In genomic region chr1:32351077-32351858, GRCh38 we compare ENCODE assay signal across 8 cellular contexts. TPM values are rescaled to one million over a fixed set of nuclear protein-coding genes. Genes with fewer than 3 reads are reported as not detected.
DNase-seq lines count a peak whose midpoint lies in the region; ATAC-seq, FAIRE-seq and TF ChIP-seq lines count a peak whose summit lies in the region.

No MANE protein-coding gene starts in this region.

- no peak for FAIRE-seq in keratinocyte (lab: Jason Lieb, UNC)

- peaks cover 21% of the 10 kb centered on the region for H3K4me1 ChIP-seq in keratinocyte (ENCODE audit: control insufficient read depth, extremely low read depth, insufficient read depth, low read length)

- H3K9me1 ChIP-seq in keratinocyte (ENCODE audit: control insufficient read depth, extremely low read depth, insufficient read depth, low read length), result no peaks in the 10 kb centered on the region

- dilution Hi-C loops in keratinocyte (cut with MboI; ENCODE audit: extremely low pct_ligation_motif_present, low sequenced_read_pairs), result no loop called here

- DNase-seq in AG09319 (ENCODE audit: extremely low read depth, low read depth), result peak; percentile 83
- DNase-seq in NCI-H2227 treated with DMSO at 0.1 percent for 48 hours (lab: John Stamatoyannopoulos, UW), result peak; percentile 95
- peak; percentile 82 to 93 (median 88) for DNase-seq in activated CD4-positive, CD25-positive, alpha-beta regulatory T cell (lab: John Stamatoyannopoulos, UW)
- DNase-seq in central memory CD4-positive, alpha-beta T cell, result peak; percentile 89
- DNase-seq in keratinocyte (ENCODE audit: low read depth, low spot score), result peak; percentile 65
- DNase-seq in stimulated activated CD4-positive, alpha-beta T cell treated with anti-CD3 and anti-CD28 coated beads, Interleukin-12 subunit alpha, Interleukin-12 subunit beta, amount 100 ng/mL, for 48 hours (ENCODE audit: low read depth in 2 of 3, low spot score in 1 of 3), result peak; percentile 82 to 89 (median 85)

- H3K4me3 ChIP-seq in keratinocyte (ENCODE audit: control insufficient read depth in 2 of 3, extremely low read depth in 1 of 3, insufficient read depth in 2 of 3, low read depth in 1 of 3, low read length in 3 of 3), result peak overlapping the region; percentile 41 to 76 (median 60)

- peak overlapping the region; percentile 93 for H3K4me2 ChIP-seq in keratinocyte (ENCODE audit: control insufficient read depth, extremely low read depth, insufficient read depth, low read depth, low read length)

- H3K9ac ChIP-seq in keratinocyte (ENCODE audit: control insufficient read depth, extremely low read depth, insufficient read depth, low read length), result peak overlapping the region; percentile 84

- no peaks in the 10 kb centered on the region for H4K20me1 ChIP-seq in keratinocyte (ENCODE audit: control insufficient read depth, extremely low read depth, insufficient read depth, low read length)

- H3K27me3 ChIP-seq in keratinocyte (ENCODE audit: control insufficient read depth, extremely low read depth, insufficient read depth, low read length), result peaks cover 5% of the 10 kb centered on the region

- H3K79me2 ChIP-seq in keratinocyte (ENCODE audit: control insufficient read depth, insufficient read depth, low read length), result no peaks in the 10 kb centered on the region

- peak; percentile 56 for TF ChIP-seq CTCF in AG09319 (IDR thresholded peaks at IDR 0.05; ENCODE audit: low read depth, low read length)
- TF ChIP-seq CTCF in keratinocyte (optimal IDR thresholded peaks at IDR 0.05 in 1 of 3, IDR thresholded peaks at IDR 0.05 in 1 of 3, conservative IDR thresholded peaks at IDR 0.05 in 1 of 3; ENCODE audit: extremely low read depth in 1 of 3, insufficient read depth in 2 of 3, low read length in 3 of 3), result peak; percentile 26 to 58 (median 46)

- peak overlapping the region; percentile 88 for H2AFZ ChIP-seq in keratinocyte (ENCODE audit: control insufficient read depth, low read length)

- peaks cover 0 to 4% of the 10 kb centered on the region in 2 experiments for H3K36me3 ChIP-seq in keratinocyte (ENCODE audit: control insufficient read depth in 2 of 2, extremely low read depth in 1 of 2, insufficient read depth in 2 of 2, low read length in 2 of 2)

- H3K9me3 ChIP-seq in keratinocyte (ENCODE audit: control insufficient read depth, low read depth, low read length), result no peaks in the 10 kb centered on the region

- H3K27ac ChIP-seq in keratinocyte (ENCODE audit: control insufficient read depth, insufficient read depth, low read length), result peak overlapping the region; percentile 54

- ATAC-seq in GM18909 (IDR thresholded peaks at IDR 0.05; ENCODE audit: poor library complexity, unreplicated experiment) (peak; percentile 89), HG03159 (IDR thresholded peaks at IDR 0.05; ENCODE audit: unreplicated experiment) (peak; percentile 80)

RNA-seq across cellular contexts. Expression of gene FAM229A, which starts 11.0 kb away (rescaled TPM):
- 0.50 to 2.4 TPM (median 1.1 TPM) in 3 replicates for polyA plus RNA-seq in keratinocyte
- polyA plus RNA-seq in keratinocyte (2011; ENCODE audit: low read depth), result 0.60 TPM
- polyA plus RNA-seq in keratinocyte (2011; cell fraction: cytosol; rRNA removed), result 0.09 and 0.23 TPM in 2 replicates
- polyA plus RNA-seq in keratinocyte (2011; cell fraction: nucleus; rRNA removed), result 9.6 and 12.9 TPM in 2 replicates
- polyA plus RNA-seq in keratinocyte (2012; ENCODE audit: low replicate concordance), result 0.42 and 2.5 TPM in 2 replicates
- 0.69 to 1.9 TPM (median 1.3 TPM) in 3 replicates for polyA minus RNA-seq in keratinocyte
- not detected for polyA minus RNA-seq in keratinocyte (2011; cell fraction: cytosol; rRNA and poly(A)+ RNA removed)
- polyA minus RNA-seq in keratinocyte (2011; cell fraction: nucleus; rRNA and poly(A)+ RNA removed), result 2.8 and 3.9 TPM in 2 replicates

RNA-seq across cellular contexts. Expression of gene TSSK3, which starts 11.1 kb away (rescaled TPM):
- 0.05 to 0.16 TPM (median 0.14 TPM) in 3 replicates for polyA plus RNA-seq in keratinocyte
- polyA plus RNA-seq in keratinocyte (2011; ENCODE audit: low read depth), result not detected
- not detected in 2 replicates for polyA plus RNA-seq in keratinocyte (2011; cell fraction: cytosol; rRNA removed)
- polyA plus RNA-seq in keratinocyte (2011; cell fraction: nucleus; rRNA removed), result 0.31 and 0.48 TPM in 2 replicates
- polyA plus RNA-seq in keratinocyte (2012; ENCODE audit: low replicate concordance), result 0.63 TPM in 1 of 2 replicates, not detected in the other
- polyA minus RNA-seq in keratinocyte, result 0.32 to 1.7 TPM in 2 of 3 replicates, not detected in the other
- not detected for polyA minus RNA-seq in keratinocyte (2011; cell fraction: cytosol; rRNA and poly(A)+ RNA removed)
- not detected in 2 replicates for polyA minus RNA-seq in keratinocyte (2011; cell fraction: nucleus; rRNA and poly(A)+ RNA removed)

RNA-seq across cellular contexts. Expression of gene MARCKSL1, which starts 15.2 kb away (rescaled TPM):
- 8.5 to 23.8 TPM (median 11.6 TPM) in 3 replicates for polyA plus RNA-seq in keratinocyte
- 1.2 TPM for polyA plus RNA-seq in keratinocyte (2011; ENCODE audit: low read depth)
- polyA plus RNA-seq in keratinocyte (2011; cell fraction: cytosol; rRNA removed), result 18.6 and 19.8 TPM in 2 replicates
- 12.5 and 13.9 TPM in 2 replicates for polyA plus RNA-seq in keratinocyte (2011; cell fraction: nucleus; rRNA removed)
- 11.2 and 16.7 TPM in 2 replicates for polyA plus RNA-seq in keratinocyte (2012; ENCODE audit: low replicate concordance)
- 9.1 to 13.8 TPM (median 12.5 TPM) in 3 replicates for polyA minus RNA-seq in keratinocyte
- 6.9 TPM for polyA minus RNA-seq in keratinocyte (2011; cell fraction: cytosol; rRNA and poly(A)+ RNA removed)
- polyA minus RNA-seq in keratinocyte (2011; cell fraction: nucleus; rRNA and poly(A)+ RNA removed), result 3.1 and 5.3 TPM in 2 replicates

RNA-seq across cellular contexts. Expression of gene BSDC1, which starts 43.0 kb away (rescaled TPM):
- 37.1 to 51.8 TPM (median 38.1 TPM) in 3 replicates for polyA plus RNA-seq in keratinocyte
- 22.5 TPM for polyA plus RNA-seq in keratinocyte (2011; ENCODE audit: low read depth)
- 37.9 and 38.0 TPM in 2 replicates for polyA plus RNA-seq in keratinocyte (2011; cell fraction: cytosol; rRNA removed)
- polyA plus RNA-seq in keratinocyte (2011; cell fraction: nucleus; rRNA removed), result 70.8 TPM in 2 replicates
- polyA plus RNA-seq in keratinocyte (2012; ENCODE audit: low replicate concordance), result 29.6 and 42.9 TPM in 2 replicates
- 26.5 to 30.4 TPM (median 30.3 TPM) in 3 replicates for polyA minus RNA-seq in keratinocyte
- polyA minus RNA-seq in keratinocyte (2011; cell fraction: cytosol; rRNA and poly(A)+ RNA removed), result 21.7 TPM
- polyA minus RNA-seq in keratinocyte (2011; cell fraction: nucleus; rRNA and poly(A)+ RNA removed), result 25.7 and 36.5 TPM in 2 replicates

RNA-seq across cellular contexts. Expression of gene HDAC1, which starts 59.4 kb away (rescaled TPM):
- 159 to 198 TPM (median 170 TPM) in 3 replicates for polyA plus RNA-seq in keratinocyte
- polyA plus RNA-seq in keratinocyte (2011; ENCODE audit: low read depth), result 61.3 TPM
- polyA plus RNA-seq in keratinocyte (2011; cell fraction: cytosol; rRNA removed), result 102 and 113 TPM in 2 replicates
- polyA plus RNA-seq in keratinocyte (2011; cell fraction: nucleus; rRNA removed), result 183 and 195 TPM in 2 replicates
- polyA plus RNA-seq in keratinocyte (2012; ENCODE audit: low replicate concordance), result 69.8 and 153 TPM in 2 replicates
- 81.1 to 251 TPM (median 187 TPM) in 3 replicates for polyA minus RNA-seq in keratinocyte
- polyA minus RNA-seq in keratinocyte (2011; cell fraction: cytosol; rRNA and poly(A)+ RNA removed), result 71.6 TPM
- polyA minus RNA-seq in keratinocyte (2011; cell fraction: nucleus; rRNA and poly(A)+ RNA removed), result 60.6 and 88.4 TPM in 2 replicates

Comparison
In these comparisons a context has a peak if more than half of its experiments do, and no peak if none do; other contexts are left out.
1. Peak in every context shown above with its lines: DNase-seq, ATAC-seq, H3K4me3 ChIP-seq and H3K27ac ChIP-seq.